34 cellular contexts compared by ENCODE assay signal in genomic region chr11:114027396-114027795, GRCh38. TPM values are rescaled to one million over a fixed set of nuclear protein-coding genes. Genes with fewer than 3 reads are reported as not detected.
"Had no signal": no experiment of that assay in that cellular context is flagged by ENCODE, and none has a peak within 500 bp of the region (broad histone marks: within the 10 kb centered on the region; RNA-seq: fewer than 3 reads in every experiment).

No MANE protein-coding gene starts in this region.

- H3K9me3 ChIP-seq: esophagus muscularis mucosa, left ventricle myocardium inferior, mucosa of descending colon, neutrophil, pancreas, psoas muscle, thoracic aorta, upper lobe of left lung, vagina had no signal

- H3K4me1 ChIP-seq: psoas muscle, upper lobe of left lung, vagina had no signal

- DNase-seq: activated CD4-positive, alpha-beta memory T cell treated with anti-CD3 and anti-CD28 coated beads, Interleukin-2, amount 10 ng/mL, durations not matched to agents 7 days and 5 days; activated CD4-positive, alpha-beta T cell treated with anti-CD3 and anti-CD28 coated beads, Interleukin-2, amount 10 ng/mL, durations not matched to agents 24 days and 14 days; activated CD4-positive, CD25-positive, alpha-beta regulatory T cell treated with anti-CD3 and anti-CD28 coated beads, Interleukin-2, amount 50 U/mL, for 72 hours; activated CD8-positive, alpha-beta memory T cell treated with anti-CD3 and anti-CD28 coated beads, Interleukin-2, amount 50 U/mL, for 48 hours; activated gamma-delta T cell; activated naive CD4-positive, alpha-beta T cell treated with anti-CD3 and anti-CD28 coated beads, Interleukin-2, amount 10 ng/mL, durations not matched to agents 7 days and 5 days; activated naive CD8-positive, alpha-beta T cell treated with anti-CD3 and anti-CD28 coated beads, Interleukin-2, amount 10 ng/mL, durations not matched to agents 7 days and 5 days; activated T-cell treated with anti-CD3 and anti-CD28 coated beads, Interleukin-2, amount 50 U/mL, for 24 hours; brain microvascular endothelial cell; cortex of kidney; endodermal cell; islet precursor cell; left ventricle myocardium inferior; mesendoderm; mucosa of descending colon; pancreas; psoas muscle; right cardiac atrium; stimulated activated CD4-positive, alpha-beta T cell treated with anti-CD3 and anti-CD28 coated beads, Interleukin-2, amount 100 ng/mL, for 48 hours; stimulated activated naive CD8-positive, alpha-beta T cell treated with anti-CD3 and anti-CD28 coated beads, Interleukin-15, Interleukin-2, amounts not matched to agents 100 U/mL and 50 U/mL, for 24 hours; T-helper 17 cell; T1000; upper lobe of left lung; WERI-Rb-1 had no signal

- FAIRE-seq: astrocyte, frontal cortex, pancreas had no signal

- H3K4me3 ChIP-seq: esophagus muscularis mucosa, left ventricle myocardium inferior, lung, mucosa of descending colon, pancreas, psoas muscle, thoracic aorta, upper lobe of left lung, vagina had no signal

- H3K27me3 ChIP-seq: pancreas, upper lobe of left lung, vagina had no signal

- ATAC-seq: mucosa of descending colon; pancreas; right cardiac atrium; stimulated activated naive CD8-positive, alpha-beta T cell treated with anti-CD3 and anti-CD28 coated beads, Interleukin-15, Interleukin-2, amounts not matched to agents 100 U/mL and 50 U/mL, for 24 hours; T-helper 17 cell had no signal

- H3K27ac ChIP-seq: brain microvascular endothelial cell, esophagus muscularis mucosa, left ventricle myocardium inferior, neutrophil, pancreas, psoas muscle, thoracic aorta, upper lobe of left lung, vagina, WERI-Rb-1 had no signal

- H3K36me3 ChIP-seq: brain microvascular endothelial cell, esophagus muscularis mucosa, left ventricle myocardium inferior, neutrophil, pancreas, thoracic aorta, upper lobe of left lung, vagina, WERI-Rb-1 had no signal

RNA-seq across cellular contexts. Expression of gene HTR3A, which starts 52.5 kb away (rescaled TPM):
- total RNA-seq: activated CD4-positive, alpha-beta memory T cell treated with anti-CD3 and anti-CD28 coated beads, Interleukin-2, amount 10 ng/mL, durations not matched to agents 7 days and 5 days; activated CD4-positive, alpha-beta T cell treated with anti-CD3 and anti-CD28 coated beads, Interleukin-2, amount 10 ng/mL, durations not matched to agents 24 days and 14 days; activated naive CD8-positive, alpha-beta T cell treated with anti-CD3 and anti-CD28 coated beads, Interleukin-2, amount 10 ng/mL, durations not matched to agents 7 days and 5 days; astrocyte; cardiac septum; cerebellum; left ventricle myocardium inferior; psoas muscle; right cardiac atrium; skeletal muscle tissue; T-helper 17 cell; thoracic aorta; upper lobe of left lung; vagina had no signal
